19 cellular contexts compared by ENCODE assay signal in genomic region chr5:156947933-156948332, GRCh38. TPM values are rescaled to one million over a fixed set of nuclear protein-coding genes. Genes with fewer than 3 reads are reported as not detected.
DNase-seq lines count a peak whose midpoint lies in the region; ATAC-seq and TF ChIP-seq lines count a peak whose summit lies in the region.
"Had no signal": no experiment of that assay in that cellular context is flagged by ENCODE, and none has a peak within 500 bp of the region (broad histone marks: within the 10 kb centered on the region; RNA-seq: fewer than 3 reads in every experiment).

No MANE protein-coding gene starts in this region.

- intact Hi-C loops in activated CD8-positive, alpha-beta T cell treated with anti-CD3 and anti-CD28 coated beads for 36 hours (cut with micrococcal nuclease): no loop called here
- intact Hi-C loops in lower lobe of right lung (cut with DNase I): no loop called here

- H3K36me3 ChIP-seq in lower lobe of right lung: no peaks in the 10 kb centered on the region

- no peaks in the 10 kb centered on the region for H3K27me3 ChIP-seq in lower lobe of right lung (ENCODE audit: low read depth)

- CTCF ChIA-PET in activated CD8-positive, alpha-beta T cell treated with anti-CD3 and anti-CD28 coated beads for 36 hours (lab: Charles Lee): interaction anchor here (1.1 kb wide), 1 partner anchor 10 kb away, joined by 4 read pairs; no protein-coding TSS in a partner anchor

- H3K36me3 Mint-ChIP-seq in activated CD8-positive, alpha-beta T cell treated with anti-CD3 and anti-CD28 coated beads for 36 hours (ENCODE audit: low read depth): peaks cover 3% of the 10 kb centered on the region

- no peaks in the 10 kb centered on the region for H3K27me3 Mint-ChIP-seq in activated CD8-positive, alpha-beta T cell treated with anti-CD3 and anti-CD28 coated beads for 36 hours
- no peaks in the 10 kb centered on the region for H3K27me3 Mint-ChIP-seq in stimulated activated naive CD8-positive, alpha-beta T cell treated with anti-CD3 and anti-CD28 coated beads, Interleukin-15, amount 100 ng/mL, for 72 hours
- H3K27me3 Mint-ChIP-seq: B cell had no signal

- no peak overlapping the region for H3K4me3 Mint-ChIP-seq in activated CD8-positive, alpha-beta T cell treated with anti-CD3 and anti-CD28 coated beads for 36 hours
- no peak overlapping the region for H3K4me3 Mint-ChIP-seq in stimulated activated naive CD8-positive, alpha-beta T cell treated with anti-CD3 and anti-CD28 coated beads, Interleukin-15, amount 100 ng/mL, for 72 hours
- H3K4me3 Mint-ChIP-seq: B cell; CD8-positive, alpha-beta T cell had no signal

- no peaks in the 10 kb centered on the region for H3K9me3 ChIP-seq in lower lobe of right lung

- H3K27ac Mint-ChIP-seq in activated CD8-positive, alpha-beta T cell treated with anti-CD3 and anti-CD28 coated beads for 36 hours: peak overlapping the region; percentile 12
- H3K27ac Mint-ChIP-seq in stimulated activated naive CD8-positive, alpha-beta T cell treated with anti-CD3 and anti-CD28 coated beads, Interleukin-15, amount 100 ng/mL, for 72 hours: peak overlapping the region in 1 of 2 donors; percentile 37
- H3K27ac Mint-ChIP-seq: B cell; CD8-positive, alpha-beta T cell had no signal

- no peak overlapping the region for H3K27ac ChIP-seq in lower lobe of right lung
- H3K27ac ChIP-seq: HL-60 had no signal

- H3K4me3 ChIP-seq in lower lobe of right lung: no peak overlapping the region

- H3K4me1 ChIP-seq in lower lobe of right lung: no peaks in the 10 kb centered on the region

- no peaks in the 10 kb centered on the region for H3K9me3 Mint-ChIP-seq in activated CD8-positive, alpha-beta T cell treated with anti-CD3 and anti-CD28 coated beads for 36 hours
- H3K9me3 Mint-ChIP-seq in stimulated activated naive CD8-positive, alpha-beta T cell treated with anti-CD3 and anti-CD28 coated beads, Interleukin-15, amount 100 ng/mL, for 72 hours: no peaks in the 10 kb centered on the region
- H3K9me3 Mint-ChIP-seq: CD8-positive, alpha-beta T cell had no signal

- DNase-seq in activated CD4-positive, alpha-beta T cell treated with anti-CD3 and anti-CD28 coated beads for 48 hours: peak; percentile 43
- no peak for DNase-seq in activated CD4-positive, alpha-beta T cell treated with anti-CD3 and anti-CD28 coated beads, Interleukin-2, amount 50 U/mL, for 48 hours
- DNase-seq in stimulated activated CD4-positive, alpha-beta T cell treated with anti-CD3 and anti-CD28 coated beads, Interleukin-1b, Interleukin-23, amount 100 ng/mL, for 48 hours: peak; percentile 16
- DNase-seq in stimulated activated CD4-positive, alpha-beta T cell treated with anti-CD3 and anti-CD28 coated beads, Interleukin-4, amount 100 ng/mL, for 24 hours: no peak
- peak; percentile 70 for DNase-seq in activated CD8-positive, alpha-beta T cell treated with anti-CD3 and anti-CD28 coated beads for 36 hours
- DNase-seq in stimulated activated naive CD8-positive, alpha-beta T cell treated with anti-CD3 and anti-CD28 coated beads, Interleukin-15, amount 100 ng/mL, for 72 hours: peak in 1 of 2 donors; percentile 57
- DNase-seq in lower lobe of right lung (no peak), DMS79 (lab: John Stamatoyannopoulos, UW) (no peak)
- DNase-seq: ACHN; CD8-positive, alpha-beta T cell; KG1; NCI-H1930; NCI-H2171; NCI-H510A; NCI-H82 had no signal

- peaks cover 18% of the 10 kb centered on the region for H3K4me1 Mint-ChIP-seq in activated CD8-positive, alpha-beta T cell treated with anti-CD3 and anti-CD28 coated beads for 36 hours (ENCODE audit: low read depth)
- peaks cover 25% of the 10 kb centered on the region for H3K4me1 Mint-ChIP-seq in stimulated activated naive CD8-positive, alpha-beta T cell treated with anti-CD3 and anti-CD28 coated beads, Interleukin-15, amount 100 ng/mL, for 72 hours
- H3K4me1 Mint-ChIP-seq: B cell had no signal

- no peak for TF ChIP-seq CTCF in activated CD8-positive, alpha-beta T cell treated with anti-CD3 and anti-CD28 coated beads for 36 hours (IDR thresholded peaks at IDR 0.05)
- no peak for TF ChIP-seq CTCF in lower lobe of right lung (IDR thresholded peaks at IDR 0.05)

- POLR2A ChIA-PET in activated CD8-positive, alpha-beta T cell treated with anti-CD3 and anti-CD28 coated beads for 36 hours (lab: Charles Lee): no interaction called here

- peak; percentile 55 for ATAC-seq in activated CD8-positive, alpha-beta T cell treated with anti-CD3 and anti-CD28 coated beads for 36 hours
- ATAC-seq in stimulated activated naive CD8-positive, alpha-beta T cell treated with anti-CD3 and anti-CD28 coated beads, Interleukin-15, amount 100 ng/mL, for 72 hours: peak; percentile 87
- no peak for ATAC-seq in lower lobe of right lung
- ATAC-seq: CD8-positive, alpha-beta T cell had no signal

RNA-seq across cellular contexts. Expression of gene TIMD4, which starts 15.1 kb away (rescaled TPM):
- total RNA-seq in activated CD8-positive, alpha-beta T cell treated with anti-CD3 and anti-CD28 coated beads for 36 hours: 1 to 10 TPM in 1 of 2 experiments, under 1 TPM in 1; 0.83 to 1.2 TPM
- not detected for total RNA-seq in lower lobe of right lung
- total RNA-seq: B cell, M059J, RPMI7951 had no signal

Comparison
In these comparisons a context has a peak if more than half of its experiments do, and no peak if none do; other contexts are left out.
1. DNase-seq: peak in activated CD4-positive, alpha-beta T cell treated with anti-CD3 and anti-CD28 coated beads for 48 hours (single experiment), stimulated activated CD4-positive, alpha-beta T cell treated with anti-CD3 and anti-CD28 coated beads, Interleukin-1b, Interleukin-23, amount 100 ng/mL, for 48 hours (single experiment) and activated CD8-positive, alpha-beta T cell treated with anti-CD3 and anti-CD28 coated beads for 36 hours (single experiment); none in activated CD4-positive, alpha-beta T cell treated with anti-CD3 and anti-CD28 coated beads, Interleukin-2, amount 50 U/mL, for 48 hours (0 of 2), stimulated activated CD4-positive, alpha-beta T cell treated with anti-CD3 and anti-CD28 coated beads, Interleukin-4, amount 100 ng/mL, for 24 hours (single experiment), lower lobe of right lung (single experiment) and DMS79 (single experiment).
2. ATAC-seq: peak in activated CD8-positive, alpha-beta T cell treated with anti-CD3 and anti-CD28 coated beads for 36 hours (single experiment) and stimulated activated naive CD8-positive, alpha-beta T cell treated with anti-CD3 and anti-CD28 coated beads, Interleukin-15, amount 100 ng/mL, for 72 hours (single experiment); none in lower lobe of right lung (0 of 2).